20 cellular contexts compared by ENCODE assay signal in genomic region chr18:44741070-44741469, GRCh38.
DNase-seq lines count a peak whose midpoint lies in the region; ATAC-seq and TF ChIP-seq lines count a peak whose summit lies in the region.
"Had no signal": no experiment of that assay in that cellular context is flagged by ENCODE, and none has a peak within 500 bp of the region (broad histone marks: within the 10 kb centered on the region; RNA-seq: fewer than 3 reads in every experiment).

No MANE protein-coding gene starts in this region.

- 100% methylated on average over 1 of the region's 1 CpG for WGBS in right lobe of liver (ENCODE audit: insufficient coverage, low coverage, low lambda C conversion rate, missing lambda C conversion rate)

- H3K9me3 ChIP-seq in BE2C (no peaks in the 10 kb centered on the region), right lobe of liver (no peaks in the 10 kb centered on the region), MG63 (no peaks in the 10 kb centered on the region)
- H3K9me3 ChIP-seq: pancreas had no signal

- H3K27ac Mint-ChIP-seq in stimulated activated naive CD8-positive, alpha-beta T cell treated with anti-CD3 and anti-CD28 coated beads, Interleukin-15, amount 100 ng/mL, for 72 hours: no peak overlapping the region
- H3K27ac Mint-ChIP-seq: B cell, type B pancreatic cell had no signal

- H3K4me1 ChIP-seq in BE2C: peaks cover 33% of the 10 kb centered on the region
- H3K4me1 ChIP-seq in right lobe of liver: peaks cover 0 to 35% (median 3%) of the 10 kb centered on the region in 4 donors

- H3K4me3 Mint-ChIP-seq in stimulated activated naive CD8-positive, alpha-beta T cell treated with anti-CD3 and anti-CD28 coated beads, Interleukin-15, amount 100 ng/mL, for 72 hours: no peak overlapping the region
- H3K4me3 Mint-ChIP-seq: B cell, neural crest cell, type B pancreatic cell had no signal

- peaks cover 46% of the 10 kb centered on the region for H3K27me3 Mint-ChIP-seq in stimulated activated naive CD8-positive, alpha-beta T cell treated with anti-CD3 and anti-CD28 coated beads, Interleukin-15, amount 100 ng/mL, for 72 hours
- H3K27me3 Mint-ChIP-seq: B cell, type B pancreatic cell had no signal

- DNase-seq in BE2C (peak; percentile 36), NCI-H1092 (lab: John Stamatoyannopoulos, UW) (peak; percentile 49), NCI-H82 treated with DMSO at 0.1 percent for 48 hours (lab: John Stamatoyannopoulos, UW; ENCODE audit: unreplicated experiment) (peak; percentile 40), right lobe of liver (no peak), NCI-H2029 (lab: John Stamatoyannopoulos, UW) (no peak), MG63 (no peak)
- DNase-seq in stimulated activated naive CD8-positive, alpha-beta T cell treated with anti-CD3 and anti-CD28 coated beads, Interleukin-15, amount 100 ng/mL, for 72 hours: no peak
- DNase-seq: activated CD4-positive, alpha-beta T cell treated with anti-CD3 and anti-CD28 coated beads for 48 hours; activated gamma-delta T cell treated with Interleukin-2 at 50 U/mL for 16 hours; activated T-cell treated with anti-CD3 and anti-CD28 coated beads, Interleukin-2, amount 50 U/mL, for 1 hour; GF-D8; NCI-H526; pancreas; stimulated activated CD4-positive, alpha-beta T cell treated with anti-CD3 and anti-CD28 coated beads, Interleukin-2, amount 100 ng/mL, for 24 hours had no signal

- TF ChIP-seq CTCF in BE2C (IDR thresholded peaks at IDR 0.05; ENCODE audit: low read depth, low read length) (no peak), right lobe of liver (IDR thresholded peaks at IDR 0.05) (no peak)

- H3K4me1 Mint-ChIP-seq in stimulated activated naive CD8-positive, alpha-beta T cell treated with anti-CD3 and anti-CD28 coated beads, Interleukin-15, amount 100 ng/mL, for 72 hours: no peaks in the 10 kb centered on the region

- no peaks in the 10 kb centered on the region for H3K9me3 Mint-ChIP-seq in stimulated activated naive CD8-positive, alpha-beta T cell treated with anti-CD3 and anti-CD28 coated beads, Interleukin-15, amount 100 ng/mL, for 72 hours
- H3K9me3 Mint-ChIP-seq: neural crest cell had no signal

- H3K4me3 ChIP-seq in BE2C (ENCODE audit: low read depth, low read length): no peak overlapping the region
- H3K4me3 ChIP-seq in right lobe of liver: no peak overlapping the region
- no peak overlapping the region for H3K4me3 ChIP-seq in MG63
- H3K4me3 ChIP-seq: lung, pancreas had no signal

- H3K27ac ChIP-seq in right lobe of liver: no peak overlapping the region
- H3K27ac ChIP-seq: pancreas had no signal

- H3K36me3 ChIP-seq in BE2C (no peaks in the 10 kb centered on the region), right lobe of liver (no peaks in the 10 kb centered on the region), MG63 (no peaks in the 10 kb centered on the region)
- H3K36me3 ChIP-seq: pancreas had no signal

- ATAC-seq in right lobe of liver (peak in 3 of 4 donors; percentile 20 to 61 (median 53)), HG03108 (IDR thresholded peaks at IDR 0.05; ENCODE audit: unreplicated experiment) (no peak)
- ATAC-seq in stimulated activated naive CD8-positive, alpha-beta T cell treated with anti-CD3 and anti-CD28 coated beads, Interleukin-15, amount 100 ng/mL, for 72 hours: no peak
- ATAC-seq: pancreas, SK-N-SH treated with all-trans-retinoic acid at 6 μM for 48 hours had no signal

- H3K27me3 ChIP-seq in BE2C (no peaks in the 10 kb centered on the region), right lobe of liver (no peaks in the 10 kb centered on the region), MG63 (no peaks in the 10 kb centered on the region)
- H3K27me3 ChIP-seq: pancreas had no signal

- intact Hi-C loops in right lobe of liver (cut with DNase I): no loop called here

- no peak for TF ChIP-seq POLR2A in right lobe of liver (IDR thresholded peaks at IDR 0.05)

Comparison
In these comparisons a context has a peak if more than half of its experiments do, and no peak if none do; other contexts are left out.
1. DNase-seq: peak in BE2C (single experiment), NCI-H1092 (single experiment) and NCI-H82 treated with DMSO at 0.1 percent for 48 hours (single experiment); none in right lobe of liver (0 of 3), stimulated activated naive CD8-positive, alpha-beta T cell treated with anti-CD3 and anti-CD28 coated beads, Interleukin-15, amount 100 ng/mL, for 72 hours (0 of 2), NCI-H2029 (single experiment) and MG63 (single experiment).
2. ATAC-seq: peak in right lobe of liver (3 of 4); none in HG03108 (single experiment) and stimulated activated naive CD8-positive, alpha-beta T cell treated with anti-CD3 and anti-CD28 coated beads, Interleukin-15, amount 100 ng/mL, for 72 hours (single experiment).